ENCODE assay signal across 8 cellular contexts in genomic region chr1:167719715-167720421, GRCh38. TPM values are rescaled to one million over a fixed set of nuclear protein-coding genes. Genes with fewer than 3 reads are reported as not detected.
A peak's percentile ranks its signal among the peaks of the same experiment; 100 is the strongest.
DNase-seq lines count a peak whose midpoint lies in the region; ATAC-seq and TF ChIP-seq lines count a peak whose summit lies in the region.
"Not testable (repeated sequence)": the region's sequence is repeated elsewhere in the genome, so short reads cannot be mapped to it uniquely, and the experiment has no call there.

No MANE protein-coding gene starts in this region.

- H3K27me3 ChIP-seq in BLaER1; Karpas-422 (ENCODE audit: low read length); mesendoderm (ENCODE audit: insufficient read depth, low read length, poor library complexity); smooth muscle cell (ENCODE audit: low read depth): not testable (repeated sequence)

- H3K4me3 ChIP-seq in BLaER1 (peak overlapping the region; percentile 22; the same call in 1 of the 2 replicates), GM12865 (ENCODE audit: low read depth, low read length) (peak overlapping the region; percentile 79), Karpas-422 (ENCODE audit: low read length) (peak overlapping the region; percentile 48; the same call in 1 of the 2 replicates)
- not testable (repeated sequence) for H3K4me3 ChIP-seq in mesendoderm (ENCODE audit: low read length); smooth muscle cell

- WGBS in mesendoderm (ENCODE audit: extremely low coverage, insufficient coverage, low lambda C conversion rate): no CpG with 5 or more reads among the region's 25 CpGs
- 56% methylated on average over 25 of the region's 25 CpGs for WGBS in smooth muscle cell (ENCODE audit: low lambda C conversion rate)

- H4K5ac ChIP-seq in mesendoderm (ENCODE audit: low read length): not testable (repeated sequence)

- not testable (repeated sequence) for TF ChIP-seq CTCF in GM12865 (IDR thresholded peaks at IDR 0.05; ENCODE audit: insufficient read depth, low read depth, low read length, missing control alignments); MCF 10A (IDR thresholded peaks at IDR 0.05; ENCODE audit: unreplicated experiment); smooth muscle cell (IDR thresholded peaks at IDR 0.05; ENCODE audit: borderline replicate concordance, insufficient read depth, poor library complexity, severe bottlenecking)

- peaks cover 14% of the 10 kb centered on the region for H3F3A ChIP-seq in smooth muscle cell (ENCODE audit: low read depth)

- H3K4me1 ChIP-seq in BLaER1 (peaks cover 64% of the 10 kb centered on the region), Karpas-422 (ENCODE audit: low read length) (peaks cover 54% of the 10 kb centered on the region), mesendoderm (ENCODE audit: control insufficient read depth, low read depth, low read length) (peaks cover 21% of the 10 kb centered on the region), smooth muscle cell (ENCODE audit: low read depth) (peaks cover 36% of the 10 kb centered on the region)

- CTCF ChIA-PET in MCF 10A (lab: Yijun Ruan, JAX): interaction anchor here (0.6 to 5.8 kb wide), 11 partner anchors 29 to 362 kb away, joined by 3 to 28 read pairs (median 7); no protein-coding TSS in a partner anchor

- H2BK120ac ChIP-seq in mesendoderm (ENCODE audit: low read depth, low read length): peak overlapping the region; percentile 50

- not testable (repeated sequence) for H3K27ac ChIP-seq in BLaER1; Karpas-422 (ENCODE audit: low read length)
- H3K27ac ChIP-seq in mesendoderm (ENCODE audit: low read depth, low read length) (peak overlapping the region; percentile 65), smooth muscle cell (ENCODE audit: low read depth) (peak overlapping the region; percentile 90)

- ATAC-seq in activated T-cell treated with anti-CD3 and anti-CD28 coated beads, Interleukin-2, amount 50 U/mL, for 4 hours: not testable (repeated sequence)

- peak overlapping the region; percentile 85 for H2AFZ ChIP-seq in Karpas-422 (ENCODE audit: low read length)
- peak overlapping the region; percentile 85 for H2AFZ ChIP-seq in smooth muscle cell (ENCODE audit: low read depth)

- H3K9me3 Mint-ChIP-seq in T-helper 1 cell treated with Interleukin-12 subunit alpha and Interleukin-12 subunit beta and Interleukin-4 antibody, amounts not matched to agents 30 μg/mL and 1 μg/mL, for 36 hours; activated T-cell treated with anti-CD3 and anti-CD28 coated beads, Interleukin-2, amount 50 U/mL, for 4 hours; MCF 10A (ENCODE audit: unreplicated experiment): not testable (repeated sequence)

- not testable (repeated sequence) for H3K79me2 ChIP-seq in Karpas-422 (ENCODE audit: low read length)
- H3K79me2 ChIP-seq in mesendoderm (ENCODE audit: control insufficient read depth, insufficient read depth, low read length) (peaks cover 30% of the 10 kb centered on the region), smooth muscle cell (ENCODE audit: low read depth) (peaks cover 31% of the 10 kb centered on the region)

- intact Hi-C loops in MCF 10A (cut with micrococcal nuclease): not testable (repeated sequence)

- not testable (repeated sequence) for H3K9me2 ChIP-seq in Karpas-422 (replicated peaks; ENCODE audit: insufficient read depth, low read length)

- not testable (repeated sequence) for H3K4ac ChIP-seq in mesendoderm (ENCODE audit: low read depth, low read length)

- H3K18ac ChIP-seq in mesendoderm (ENCODE audit: low read length): peak overlapping the region; percentile 43

- H2BK5ac ChIP-seq in mesendoderm (ENCODE audit: low read length): peak overlapping the region; percentile 51

- H3K27ac Mint-ChIP-seq in T-helper 1 cell treated with Interleukin-12 subunit alpha and Interleukin-12 subunit beta and Interleukin-4 antibody, amounts not matched to agents 30 μg/mL and 1 μg/mL, for 36 hours: peak overlapping the region; percentile 69
- H3K27ac Mint-ChIP-seq in MCF 10A (ENCODE audit: low read depth, unreplicated experiment): peak overlapping the region; percentile 7

- H3K36me3 Mint-ChIP-seq in T-helper 1 cell treated with Interleukin-12 subunit alpha and Interleukin-12 subunit beta and Interleukin-4 antibody, amounts not matched to agents 30 μg/mL and 1 μg/mL, for 36 hours (ENCODE audit: low read depth); activated T-cell treated with anti-CD3 and anti-CD28 coated beads, Interleukin-2, amount 50 U/mL, for 4 hours (ENCODE audit: insufficient read depth): not testable (repeated sequence)
- peaks cover 16% of the 10 kb centered on the region for H3K36me3 Mint-ChIP-seq in MCF 10A (ENCODE audit: insufficient read depth, unreplicated experiment)

- H3K79me1 ChIP-seq in mesendoderm (ENCODE audit: low read length): not testable (repeated sequence)

- not testable (repeated sequence) for H3K9me3 ChIP-seq in BLaER1; Karpas-422 (ENCODE audit: low read length); smooth muscle cell (replicated peaks; ENCODE audit: low read depth)

- H3K4me1 Mint-ChIP-seq in T-helper 1 cell treated with Interleukin-12 subunit alpha and Interleukin-12 subunit beta and Interleukin-4 antibody, amounts not matched to agents 30 μg/mL and 1 μg/mL, for 36 hours (ENCODE audit: low read depth): peaks cover 62% of the 10 kb centered on the region
- peaks cover 48% of the 10 kb centered on the region for H3K4me1 Mint-ChIP-seq in activated T-cell treated with anti-CD3 and anti-CD28 coated beads, Interleukin-2, amount 50 U/mL, for 4 hours (ENCODE audit: low read depth)
- peaks cover 36% of the 10 kb centered on the region for H3K4me1 Mint-ChIP-seq in MCF 10A (ENCODE audit: insufficient read depth, unreplicated experiment)

- H3K23ac ChIP-seq in mesendoderm (ENCODE audit: low read length): not testable (repeated sequence)

- peak; percentile 77 for DNase-seq in GM12865 (ENCODE audit: low read depth)
- DNase-seq in Karpas-422: peak; percentile 76
- not testable (repeated sequence) for DNase-seq in activated T-cell treated with anti-CD3 and anti-CD28 coated beads, Interleukin-2, amount 50 U/mL, for 4 hours; MCF 10A (ENCODE audit: unreplicated experiment); mesendoderm; smooth muscle cell (lab: John Stamatoyannopoulos, UW; ENCODE audit: unreplicated experiment)

- peaks cover 22% of the 10 kb centered on the region for H4K20me1 ChIP-seq in BLaER1
- peaks cover 16% of the 10 kb centered on the region; the same call in 1 of the 2 replicates for H4K20me1 ChIP-seq in Karpas-422 (ENCODE audit: insufficient read depth, low read depth, low read length)
- peaks cover 27% of the 10 kb centered on the region for H4K20me1 ChIP-seq in smooth muscle cell (ENCODE audit: low read depth)

- POLR2A ChIA-PET in MCF 10A (lab: Yijun Ruan, JAX): interaction anchor here (0.7 to 8.6 kb wide), 5 partner anchors 12 to 216 kb away, joined by 3 to 202 read pairs (median 10); partner anchors contain the start of genes DCAF6 and MPC2

- H3K4me3 Mint-ChIP-seq in T-helper 1 cell treated with Interleukin-12 subunit alpha and Interleukin-12 subunit beta and Interleukin-4 antibody, amounts not matched to agents 30 μg/mL and 1 μg/mL, for 36 hours: peak overlapping the region; percentile 66
- H3K4me3 Mint-ChIP-seq in activated T-cell treated with anti-CD3 and anti-CD28 coated beads, Interleukin-2, amount 50 U/mL, for 4 hours: peak overlapping the region; percentile 6
- not testable (repeated sequence) for H3K4me3 Mint-ChIP-seq in MCF 10A (ENCODE audit: unreplicated experiment)

- H3K9ac ChIP-seq in BLaER1: peak overlapping the region; percentile 44; the same call in 1 of the 2 replicates
- H3K9ac ChIP-seq in Karpas-422 (ENCODE audit: low read length): peak overlapping the region; percentile 50
- H3K9ac ChIP-seq in mesendoderm (ENCODE audit: low read length): peak overlapping the region; percentile 23
- peak overlapping the region; percentile 17 for H3K9ac ChIP-seq in smooth muscle cell (ENCODE audit: low read depth)

- peak overlapping the region; percentile 65 for H2BK15ac ChIP-seq in mesendoderm (replicated peaks; ENCODE audit: low read depth)

- not testable (repeated sequence) for H2AK5ac ChIP-seq in mesendoderm (ENCODE audit: low read length)

- H3K36me3 ChIP-seq in BLaER1; Karpas-422 (ENCODE audit: insufficient read depth, low read length); mesendoderm (ENCODE audit: control insufficient read depth, insufficient read depth, low read length); smooth muscle cell (ENCODE audit: low read depth): not testable (repeated sequence)

- peak overlapping the region; percentile 75 for H3K56ac ChIP-seq in mesendoderm (ENCODE audit: low read length)

- H4K8ac ChIP-seq in mesendoderm (ENCODE audit: low read depth, low read length): not testable (repeated sequence)

- not testable (repeated sequence) for H3K27me3 Mint-ChIP-seq in T-helper 1 cell treated with Interleukin-12 subunit alpha and Interleukin-12 subunit beta and Interleukin-4 antibody, amounts not matched to agents 30 μg/mL and 1 μg/mL, for 36 hours (ENCODE audit: low read depth); activated T-cell treated with anti-CD3 and anti-CD28 coated beads, Interleukin-2, amount 50 U/mL, for 4 hours (ENCODE audit: low read depth); MCF 10A (ENCODE audit: insufficient read depth, unreplicated experiment)

- not testable (repeated sequence) for BruUV-seq in MCF 10A (replicated peaks; lab: Mats Ljungman, UMichigan)

- H3K4me2 ChIP-seq in BLaER1 (peak overlapping the region; percentile 88), Karpas-422 (ENCODE audit: low read depth, low read length, poor library complexity, severe bottlenecking) (peak overlapping the region; percentile 97), smooth muscle cell (peak overlapping the region; percentile 54)
- not testable (repeated sequence) for H3K4me2 ChIP-seq in mesendoderm (ENCODE audit: low read length)

RNA-seq across cellular contexts. Expression of gene MPZL1, which starts 1.9 kb away (rescaled TPM):
- total RNA-seq in Karpas-422 (2014; rRNA removed; shearing (Covaris generic); ENCODE audit: low replicate concordance): 13.5 and 24.9 TPM in 2 replicates
- total RNA-seq in activated T-cell treated with anti-CD3 and anti-CD28 coated beads, Interleukin-2, amount 50 U/mL, for 4 hours: 10 to 100 TPM; 12.6 to 15.3 (median 15.3) TPM
- total RNA-seq in MCF 10A (2022): 164 and 169 TPM in 2 replicates
- 77.1 TPM for polyA plus RNA-seq in mesendoderm (2013, experiment 1 of 2)
- 72.5 TPM for polyA plus RNA-seq in mesendoderm (2013, experiment 2 of 2)
- total RNA-seq in smooth muscle cell: 250 and 264 TPM in 2 replicates
- polyA plus RNA-seq in smooth muscle cell: 276 and 303 TPM in 2 replicates
